14 cellular contexts compared by ENCODE assay signal in the genomic region with DNA sequence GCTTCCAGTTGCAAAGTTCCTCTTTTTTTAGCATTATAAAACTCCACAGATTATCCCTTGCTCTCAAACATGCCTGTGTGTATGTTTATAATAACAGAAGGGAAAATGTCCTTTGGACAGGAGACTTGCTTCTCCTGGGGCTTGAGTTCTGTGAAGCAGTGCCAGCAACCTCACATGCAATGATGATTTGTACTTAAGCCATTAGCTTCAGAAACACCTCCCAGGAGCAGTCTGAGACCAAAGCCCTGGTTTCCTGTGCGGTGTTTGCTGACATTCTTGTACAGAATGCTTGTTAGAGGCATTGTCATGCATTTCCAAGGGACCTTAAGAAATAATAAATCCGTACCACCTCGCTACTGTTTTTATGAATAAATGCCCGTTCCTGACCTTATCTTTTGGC.
"Had no signal": no experiment of that assay in that cellular context is flagged by ENCODE, and none has a peak within 500 bp of the region (broad histone marks: within the 10 kb centered on the region; RNA-seq: fewer than 3 reads in every experiment).

No MANE protein-coding gene starts in this region.

- ATAC-seq: stimulated activated memory B cell treated with anti-CD40 and anti-IgM and Interleukin-4, amounts not matched to agents 10 μg/mL and 1 μg/mL and 100 μg/mL, for 72 hours had no signal

- H3K4me3 ChIP-seq: ascending aorta, esophagus squamous epithelium, tibial artery had no signal

- H3K4me1 ChIP-seq: ascending aorta had no signal

- H3K36me3 ChIP-seq: ascending aorta, esophagus squamous epithelium, tibial artery had no signal

- H3K9me3 ChIP-seq: ascending aorta, esophagus squamous epithelium, tibial artery had no signal

- H3K27me3 ChIP-seq: ascending aorta, esophagus squamous epithelium, tibial artery had no signal

- DNase-seq: activated CD4-positive, alpha-beta T cell treated with anti-CD3 and anti-CD28 coated beads, Interleukin-2, amount 50 U/mL, for 4 hours; activated CD4-positive, CD25-positive, alpha-beta regulatory T cell treated with anti-CD3 and anti-CD28 coated beads, Interleukin-2, amount 50 U/mL, for 72 hours; activated naive CD4-positive, alpha-beta T cell treated with anti-CD3 and anti-CD28 coated beads for 36 hours; activated T-cell treated with anti-CD3 and anti-CD28 coated beads, Interleukin-2, amount 50 U/mL, for 1 hour; central memory CD4-positive, alpha-beta T cell; cortex of kidney; effector CD8-positive, alpha-beta T cell; esophagus squamous epithelium; stimulated activated CD4-positive, alpha-beta T cell treated with anti-CD3 and anti-CD28 coated beads, Interleukin-2, amount 100 ng/mL, for 48 hours; T-helper 1 cell; T1000; tibial artery had no signal

- H3K27ac ChIP-seq: ascending aorta, esophagus squamous epithelium had no signal
